In genomic region chr11:90656171-90656570, GRCh38 we compare ENCODE assay signal across 1 cellular context.
TF ChIP-seq lines count a peak whose summit lies in the region.

No MANE protein-coding gene starts in this region.

TF ChIP-seq in WTC11, 78 proteins besides CTCF, POLR2A, EP300 and RAD21 (continued from another document):
- TF ChIP-seq GABPB1 (CRISPR knock-in tag; IDR thresholded peaks at IDR 0.05) (no peak), IRF2 (CRISPR knock-in tag; IDR thresholded peaks at IDR 0.05; ENCODE audit: borderline replicate concordance, low read depth) (no peak), E2F4 (CRISPR knock-in tag; IDR thresholded peaks at IDR 0.05; ENCODE audit: borderline replicate concordance, low read depth) (no peak), E2F5 (CRISPR knock-in tag; IDR thresholded peaks at IDR 0.05) (no peak)
